ENCODE assay signal across 21 cellular contexts in genomic region chr14:39566795-39567194, GRCh38.
"Had no signal": no experiment of that assay in that cellular context is flagged by ENCODE, and none has a peak within 500 bp of the region (broad histone marks: within the 10 kb centered on the region; RNA-seq: fewer than 3 reads in every experiment).

No MANE protein-coding gene starts in this region.

- ATAC-seq: foreskin keratinocyte, gastrocnemius medialis, heart right ventricle, left cardiac atrium, left lung, left ventricle myocardium superior, lower lobe of right lung, mucosa of descending colon had no signal

- H3K4me3 ChIP-seq: coronary artery, dorsolateral prefrontal cortex, esophagus muscularis mucosa, gastrocnemius medialis, heart right ventricle, left lung, lower lobe of right lung, mucosa of descending colon had no signal

- H3K27me3 ChIP-seq: dorsolateral prefrontal cortex, esophagus muscularis mucosa, foreskin keratinocyte, gastrocnemius medialis, heart right ventricle, left lung had no signal

- H3K36me3 ChIP-seq: esophagus muscularis mucosa, gastrocnemius medialis, heart right ventricle, left lung, lower lobe of right lung had no signal

- FAIRE-seq: colon, endothelial cell of umbilical vein had no signal

- H3K9me3 ChIP-seq: esophagus muscularis mucosa, gastrocnemius medialis, lower lobe of right lung had no signal

- H3K27ac ChIP-seq: coronary artery, dorsolateral prefrontal cortex, esophagus muscularis mucosa, foreskin keratinocyte, gastrocnemius medialis, heart right ventricle, left lung, lower lobe of right lung had no signal

- H3K4me1 ChIP-seq: esophagus muscularis mucosa, foreskin keratinocyte, gastrocnemius medialis, left lung, lower lobe of right lung had no signal

- DNase-seq: dermis blood vessel endothelial cell; dorsolateral prefrontal cortex; effector CD4-positive, alpha-beta T cell; effector memory CD4-positive, alpha-beta T cell; foreskin keratinocyte; gastrocnemius medialis; glutamatergic neuron; head of caudate nucleus; heart right ventricle; hippocampal formation; islet precursor cell; left cardiac atrium; left lung; left ventricle myocardium superior; lower lobe of right lung; mesenchymal stem cell; mucosa of descending colon had no signal
